1 cellular context compared by ENCODE assay signal in the genomic region with DNA sequence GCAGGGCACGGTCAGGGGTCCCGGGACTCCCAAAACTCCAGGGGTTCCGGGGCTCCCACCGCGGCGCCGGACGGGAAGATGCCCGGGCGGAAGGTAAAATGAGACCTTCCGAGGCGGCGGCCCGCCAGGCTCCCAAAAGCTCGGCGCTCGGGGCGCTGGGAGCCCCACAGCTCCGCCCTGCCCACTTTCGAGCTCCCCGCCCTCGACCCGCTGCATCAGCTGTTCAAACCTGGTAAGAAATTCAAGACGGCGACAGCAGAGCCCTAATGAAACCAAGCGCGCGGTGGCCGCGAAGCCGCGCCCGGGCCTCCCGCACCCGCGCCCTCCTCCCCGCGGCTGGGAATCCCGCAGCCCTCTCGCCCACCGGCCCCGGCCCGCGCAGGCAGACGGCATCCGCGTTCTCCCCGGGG.
TF ChIP-seq lines count a peak whose summit lies in the region.

No MANE protein-coding gene starts in this region.

TF ChIP-seq in HepG2, 621 proteins besides CTCF, POLR2A, EP300 and RAD21 (continued from another document and continues in another):
- TF ChIP-seq, protein P1, sequence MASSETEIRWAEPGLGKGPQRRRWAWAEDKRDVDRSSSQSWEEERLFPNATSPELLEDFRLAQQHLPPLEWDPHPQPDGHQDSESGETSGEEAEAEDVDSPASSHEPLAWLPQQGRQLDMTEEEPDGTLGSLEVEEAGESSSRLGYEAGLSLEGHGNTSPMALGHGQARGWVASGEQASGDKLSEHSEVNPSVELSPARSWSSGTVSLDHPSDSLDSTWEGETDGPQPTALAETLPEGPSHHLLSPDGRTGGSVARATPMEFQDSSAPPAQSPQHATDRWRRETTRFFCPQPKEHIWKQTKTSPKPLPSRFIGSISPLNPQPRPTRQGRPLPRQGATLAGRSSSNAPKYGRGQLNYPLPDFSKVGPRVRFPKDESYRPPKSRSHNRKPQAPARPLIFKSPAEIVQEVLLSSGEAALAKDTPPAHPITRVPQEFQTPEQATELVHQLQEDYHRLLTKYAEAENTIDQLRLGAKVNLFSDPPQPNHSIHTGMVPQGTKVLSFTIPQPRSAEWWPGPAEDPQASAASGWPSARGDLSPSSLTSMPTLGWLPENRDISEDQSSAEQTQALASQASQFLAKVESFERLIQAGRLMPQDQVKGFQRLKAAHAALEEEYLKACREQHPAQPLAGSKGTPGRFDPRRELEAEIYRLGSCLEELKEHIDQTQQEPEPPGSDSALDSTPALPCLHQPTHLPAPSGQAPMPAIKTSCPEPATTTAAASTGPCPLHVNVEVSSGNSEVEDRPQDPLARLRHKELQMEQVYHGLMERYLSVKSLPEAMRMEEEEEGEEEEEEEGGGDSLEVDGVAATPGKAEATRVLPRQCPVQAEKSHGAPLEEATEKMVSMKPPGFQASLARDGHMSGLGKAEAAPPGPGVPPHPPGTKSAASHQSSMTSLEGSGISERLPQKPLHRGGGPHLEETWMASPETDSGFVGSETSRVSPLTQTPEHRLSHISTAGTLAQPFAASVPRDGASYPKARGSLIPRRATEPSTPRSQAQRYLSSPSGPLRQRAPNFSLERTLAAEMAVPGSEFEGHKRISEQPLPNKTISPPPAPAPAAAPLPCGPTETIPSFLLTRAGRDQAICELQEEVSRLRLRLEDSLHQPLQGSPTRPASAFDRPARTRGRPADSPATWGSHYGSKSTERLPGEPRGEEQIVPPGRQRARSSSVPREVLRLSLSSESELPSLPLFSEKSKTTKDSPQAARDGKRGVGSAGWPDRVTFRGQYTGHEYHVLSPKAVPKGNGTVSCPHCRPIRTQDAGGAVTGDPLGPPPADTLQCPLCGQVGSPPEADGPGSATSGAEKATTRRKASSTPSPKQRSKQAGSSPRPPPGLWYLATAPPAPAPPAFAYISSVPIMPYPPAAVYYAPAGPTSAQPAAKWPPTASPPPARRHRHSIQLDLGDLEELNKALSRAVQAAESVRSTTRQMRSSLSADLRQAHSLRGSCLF (CRISPR knock-in tag; IDR thresholded peaks at IDR 0.05; ENCODE audit: borderline replicate concordance), result no peak
- TF ChIP-seq, protein P2, sequence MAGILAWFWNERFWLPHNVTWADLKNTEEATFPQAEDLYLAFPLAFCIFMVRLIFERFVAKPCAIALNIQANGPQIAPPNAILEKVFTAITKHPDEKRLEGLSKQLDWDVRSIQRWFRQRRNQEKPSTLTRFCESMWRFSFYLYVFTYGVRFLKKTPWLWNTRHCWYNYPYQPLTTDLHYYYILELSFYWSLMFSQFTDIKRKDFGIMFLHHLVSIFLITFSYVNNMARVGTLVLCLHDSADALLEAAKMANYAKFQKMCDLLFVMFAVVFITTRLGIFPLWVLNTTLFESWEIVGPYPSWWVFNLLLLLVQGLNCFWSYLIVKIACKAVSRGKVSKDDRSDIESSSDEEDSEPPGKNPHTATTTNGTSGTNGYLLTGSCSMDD (CRISPR knock-in tag; IDR thresholded peaks at IDR 0.05), result no peak
- TF ChIP-seq IRX3 (CRISPR knock-in tag; IDR thresholded peaks at IDR 0.05; ENCODE audit: borderline replicate concordance, low read depth), result 0 out of 2 replicates have a peak, but pooled peaks have one; percentile 72
- 0 out of 2 replicates have a peak, but pooled peaks have one; percentile 15 for TF ChIP-seq SRY (CRISPR knock-in tag; IDR thresholded peaks at IDR 0.05)
- no peak for TF ChIP-seq ATF1 (CRISPR knock-in tag; IDR thresholded peaks at IDR 0.05)
- no peak for TF ChIP-seq ZNF10 (CRISPR knock-in tag; IDR thresholded peaks at IDR 0.05; ENCODE audit: borderline replicate concordance, low read depth)
- peak; percentile 45; the same call in 1 of the 2 replicates for TF ChIP-seq ZC3H13 (CRISPR knock-in tag; IDR thresholded peaks at IDR 0.05)
- TF ChIP-seq, protein P3, sequence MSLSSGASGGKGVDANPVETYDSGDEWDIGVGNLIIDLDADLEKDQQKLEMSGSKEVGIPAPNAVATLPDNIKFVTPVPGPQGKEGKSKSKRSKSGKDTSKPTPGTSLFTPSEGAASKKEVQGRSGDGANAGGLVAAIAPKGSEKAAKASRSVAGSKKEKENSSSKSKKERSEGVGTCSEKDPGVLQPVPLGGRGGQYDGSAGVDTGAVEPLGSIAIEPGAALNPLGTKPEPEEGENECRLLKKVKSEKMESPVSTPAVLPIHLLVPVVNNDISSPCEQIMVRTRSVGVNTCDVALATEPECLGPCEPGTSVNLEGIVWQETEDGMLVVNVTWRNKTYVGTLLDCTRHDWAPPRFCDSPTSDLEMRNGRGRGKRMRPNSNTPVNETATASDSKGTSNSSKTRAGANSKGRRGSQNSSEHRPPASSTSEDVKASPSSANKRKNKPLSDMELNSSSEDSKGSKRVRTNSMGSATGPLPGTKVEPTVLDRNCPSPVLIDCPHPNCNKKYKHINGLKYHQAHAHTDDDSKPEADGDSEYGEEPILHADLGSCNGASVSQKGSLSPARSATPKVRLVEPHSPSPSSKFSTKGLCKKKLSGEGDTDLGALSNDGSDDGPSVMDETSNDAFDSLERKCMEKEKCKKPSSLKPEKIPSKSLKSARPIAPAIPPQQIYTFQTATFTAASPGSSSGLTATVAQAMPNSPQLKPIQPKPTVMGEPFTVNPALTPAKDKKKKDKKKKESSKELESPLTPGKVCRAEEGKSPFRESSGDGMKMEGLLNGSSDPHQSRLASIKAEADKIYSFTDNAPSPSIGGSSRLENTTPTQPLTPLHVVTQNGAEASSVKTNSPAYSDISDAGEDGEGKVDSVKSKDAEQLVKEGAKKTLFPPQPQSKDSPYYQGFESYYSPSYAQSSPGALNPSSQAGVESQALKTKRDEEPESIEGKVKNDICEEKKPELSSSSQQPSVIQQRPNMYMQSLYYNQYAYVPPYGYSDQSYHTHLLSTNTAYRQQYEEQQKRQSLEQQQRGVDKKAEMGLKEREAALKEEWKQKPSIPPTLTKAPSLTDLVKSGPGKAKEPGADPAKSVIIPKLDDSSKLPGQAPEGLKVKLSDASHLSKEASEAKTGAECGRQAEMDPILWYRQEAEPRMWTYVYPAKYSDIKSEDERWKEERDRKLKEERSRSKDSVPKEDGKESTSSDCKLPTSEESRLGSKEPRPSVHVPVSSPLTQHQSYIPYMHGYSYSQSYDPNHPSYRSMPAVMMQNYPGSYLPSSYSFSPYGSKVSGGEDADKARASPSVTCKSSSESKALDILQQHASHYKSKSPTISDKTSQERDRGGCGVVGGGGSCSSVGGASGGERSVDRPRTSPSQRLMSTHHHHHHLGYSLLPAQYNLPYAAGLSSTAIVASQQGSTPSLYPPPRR (CRISPR knock-in tag; IDR thresholded peaks at IDR 0.05; ENCODE audit: borderline replicate concordance), result no peak
- TF ChIP-seq, protein P4, sequence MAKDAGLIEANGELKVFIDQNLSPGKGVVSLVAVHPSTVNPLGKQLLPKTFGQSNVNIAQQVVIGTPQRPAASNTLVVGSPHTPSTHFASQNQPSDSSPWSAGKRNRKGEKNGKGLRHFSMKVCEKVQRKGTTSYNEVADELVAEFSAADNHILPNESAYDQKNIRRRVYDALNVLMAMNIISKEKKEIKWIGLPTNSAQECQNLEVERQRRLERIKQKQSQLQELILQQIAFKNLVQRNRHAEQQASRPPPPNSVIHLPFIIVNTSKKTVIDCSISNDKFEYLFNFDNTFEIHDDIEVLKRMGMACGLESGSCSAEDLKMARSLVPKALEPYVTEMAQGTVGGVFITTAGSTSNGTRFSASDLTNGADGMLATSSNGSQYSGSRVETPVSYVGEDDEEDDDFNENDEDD (CRISPR knock-in tag; IDR thresholded peaks at IDR 0.05; ENCODE audit: borderline replicate concordance), result peak; percentile 6; the same call in 1 of the 2 replicates
- no peak for TF ChIP-seq ZNF567 (CRISPR knock-in tag; IDR thresholded peaks at IDR 0.05; ENCODE audit: borderline replicate concordance)
- TF ChIP-seq SNAI1 (CRISPR knock-in tag; IDR thresholded peaks at IDR 0.05; ENCODE audit: borderline replicate concordance), result 0 out of 2 replicates have a peak, but pooled peaks have one; percentile 46
- TF ChIP-seq POGZ (CRISPR knock-in tag; IDR thresholded peaks at IDR 0.05), result no peak
- peak; percentile 89; the same call in 1 of the 2 replicates for TF ChIP-seq TMF1 (CRISPR knock-in tag; IDR thresholded peaks at IDR 0.05; ENCODE audit: low read depth)
- peak; percentile 44 for TF ChIP-seq SAP130 (CRISPR knock-in tag; IDR thresholded peaks at IDR 0.05; ENCODE audit: low read depth)
- TF ChIP-seq, protein P5, sequence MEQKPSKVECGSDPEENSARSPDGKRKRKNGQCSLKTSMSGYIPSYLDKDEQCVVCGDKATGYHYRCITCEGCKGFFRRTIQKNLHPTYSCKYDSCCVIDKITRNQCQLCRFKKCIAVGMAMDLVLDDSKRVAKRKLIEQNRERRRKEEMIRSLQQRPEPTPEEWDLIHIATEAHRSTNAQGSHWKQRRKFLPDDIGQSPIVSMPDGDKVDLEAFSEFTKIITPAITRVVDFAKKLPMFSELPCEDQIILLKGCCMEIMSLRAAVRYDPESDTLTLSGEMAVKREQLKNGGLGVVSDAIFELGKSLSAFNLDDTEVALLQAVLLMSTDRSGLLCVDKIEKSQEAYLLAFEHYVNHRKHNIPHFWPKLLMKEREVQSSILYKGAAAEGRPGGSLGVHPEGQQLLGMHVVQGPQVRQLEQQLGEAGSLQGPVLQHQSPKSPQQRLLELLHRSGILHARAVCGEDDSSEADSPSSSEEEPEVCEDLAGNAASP (CRISPR knock-in tag; IDR thresholded peaks at IDR 0.05; ENCODE audit: borderline replicate concordance), result no peak
- peak; percentile 39; the same call in 1 of the 2 replicates for TF ChIP-seq ZNF430 (CRISPR knock-in tag; IDR thresholded peaks at IDR 0.05)
- 0 out of 2 replicates have a peak, but pooled peaks have one; percentile 45 for TF ChIP-seq NKX3-1 (CRISPR knock-in tag; IDR thresholded peaks at IDR 0.05)
- peak; percentile 16; the same call in 1 of the 2 replicates for TF ChIP-seq MAF1 (CRISPR knock-in tag; IDR thresholded peaks at IDR 0.05; ENCODE audit: borderline replicate concordance)
- TF ChIP-seq, protein P6, sequence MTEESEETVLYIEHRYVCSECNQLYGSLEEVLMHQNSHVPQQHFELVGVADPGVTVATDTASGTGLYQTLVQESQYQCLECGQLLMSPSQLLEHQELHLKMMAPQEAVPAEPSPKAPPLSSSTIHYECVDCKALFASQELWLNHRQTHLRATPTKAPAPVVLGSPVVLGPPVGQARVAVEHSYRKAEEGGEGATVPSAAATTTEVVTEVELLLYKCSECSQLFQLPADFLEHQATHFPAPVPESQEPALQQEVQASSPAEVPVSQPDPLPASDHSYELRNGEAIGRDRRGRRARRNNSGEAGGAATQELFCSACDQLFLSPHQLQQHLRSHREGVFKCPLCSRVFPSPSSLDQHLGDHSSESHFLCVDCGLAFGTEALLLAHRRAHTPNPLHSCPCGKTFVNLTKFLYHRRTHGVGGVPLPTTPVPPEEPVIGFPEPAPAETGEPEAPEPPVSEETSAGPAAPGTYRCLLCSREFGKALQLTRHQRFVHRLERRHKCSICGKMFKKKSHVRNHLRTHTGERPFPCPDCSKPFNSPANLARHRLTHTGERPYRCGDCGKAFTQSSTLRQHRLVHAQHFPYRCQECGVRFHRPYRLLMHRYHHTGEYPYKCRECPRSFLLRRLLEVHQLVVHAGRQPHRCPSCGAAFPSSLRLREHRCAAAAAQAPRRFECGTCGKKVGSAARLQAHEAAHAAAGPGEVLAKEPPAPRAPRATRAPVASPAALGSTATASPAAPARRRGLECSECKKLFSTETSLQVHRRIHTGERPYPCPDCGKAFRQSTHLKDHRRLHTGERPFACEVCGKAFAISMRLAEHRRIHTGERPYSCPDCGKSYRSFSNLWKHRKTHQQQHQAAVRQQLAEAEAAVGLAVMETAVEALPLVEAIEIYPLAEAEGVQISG (CRISPR knock-in tag; IDR thresholded peaks at IDR 0.05), result peak; percentile 13; the same call in 1 of the 2 replicates
- no peak for TF ChIP-seq ZFP37 (CRISPR knock-in tag; IDR thresholded peaks at IDR 0.05; ENCODE audit: borderline replicate concordance)
- peak; percentile 21; the same call in 1 of the 2 replicates for TF ChIP-seq MEIS2 (CRISPR knock-in tag; IDR thresholded peaks at IDR 0.05)
- TF ChIP-seq, protein P7, sequence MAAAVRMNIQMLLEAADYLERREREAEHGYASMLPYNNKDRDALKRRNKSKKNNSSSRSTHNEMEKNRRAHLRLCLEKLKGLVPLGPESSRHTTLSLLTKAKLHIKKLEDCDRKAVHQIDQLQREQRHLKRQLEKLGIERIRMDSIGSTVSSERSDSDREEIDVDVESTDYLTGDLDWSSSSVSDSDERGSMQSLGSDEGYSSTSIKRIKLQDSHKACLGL (CRISPR knock-in tag; IDR thresholded peaks at IDR 0.05), result peak; percentile 66; the same call in 1 of the 2 replicates
- TF ChIP-seq ZNF724P (CRISPR knock-in tag; IDR thresholded peaks at IDR 0.05; ENCODE audit: borderline replicate concordance), result peak; percentile 73; the same call in 1 of the 2 replicates
- TF ChIP-seq, protein P8, sequence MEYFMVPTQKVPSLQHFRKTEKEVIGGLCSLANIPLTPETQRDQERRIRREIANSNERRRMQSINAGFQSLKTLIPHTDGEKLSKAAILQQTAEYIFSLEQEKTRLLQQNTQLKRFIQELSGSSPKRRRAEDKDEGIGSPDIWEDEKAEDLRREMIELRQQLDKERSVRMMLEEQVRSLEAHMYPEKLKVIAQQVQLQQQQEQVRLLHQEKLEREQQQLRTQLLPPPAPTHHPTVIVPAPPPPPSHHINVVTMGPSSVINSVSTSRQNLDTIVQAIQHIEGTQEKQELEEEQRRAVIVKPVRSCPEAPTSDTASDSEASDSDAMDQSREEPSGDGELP (IDR thresholded peaks at IDR 0.05; ENCODE audit: borderline replicate concordance, low read depth), result peak; percentile 89
- TF ChIP-seq, protein P9, sequence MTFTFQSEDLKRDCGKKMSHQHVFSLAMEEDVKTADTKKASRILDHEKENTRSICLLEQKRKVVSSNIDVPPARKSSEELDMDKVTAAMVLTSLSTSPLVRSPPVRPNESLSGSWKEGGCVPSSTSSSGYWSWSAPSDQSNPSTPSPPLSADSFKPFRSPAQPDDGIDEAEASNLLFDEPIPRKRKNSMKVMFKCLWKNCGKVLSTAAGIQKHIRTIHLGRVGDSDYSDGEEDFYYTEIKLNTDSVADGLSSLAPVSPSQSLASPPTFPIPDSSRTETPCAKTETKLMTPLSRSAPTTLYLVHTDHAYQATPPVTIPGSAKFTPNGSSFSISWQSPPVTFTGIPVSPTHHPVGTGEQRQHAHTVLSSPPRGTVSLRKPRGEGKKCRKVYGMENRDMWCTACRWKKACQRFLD (CRISPR knock-in tag; IDR thresholded peaks at IDR 0.05; ENCODE audit: borderline replicate concordance), result 0 out of 2 replicates have a peak, but pooled peaks have one; percentile 5
- no peak for TF ChIP-seq EED (CRISPR knock-in tag; IDR thresholded peaks at IDR 0.05)
- TF ChIP-seq, protein P10, sequence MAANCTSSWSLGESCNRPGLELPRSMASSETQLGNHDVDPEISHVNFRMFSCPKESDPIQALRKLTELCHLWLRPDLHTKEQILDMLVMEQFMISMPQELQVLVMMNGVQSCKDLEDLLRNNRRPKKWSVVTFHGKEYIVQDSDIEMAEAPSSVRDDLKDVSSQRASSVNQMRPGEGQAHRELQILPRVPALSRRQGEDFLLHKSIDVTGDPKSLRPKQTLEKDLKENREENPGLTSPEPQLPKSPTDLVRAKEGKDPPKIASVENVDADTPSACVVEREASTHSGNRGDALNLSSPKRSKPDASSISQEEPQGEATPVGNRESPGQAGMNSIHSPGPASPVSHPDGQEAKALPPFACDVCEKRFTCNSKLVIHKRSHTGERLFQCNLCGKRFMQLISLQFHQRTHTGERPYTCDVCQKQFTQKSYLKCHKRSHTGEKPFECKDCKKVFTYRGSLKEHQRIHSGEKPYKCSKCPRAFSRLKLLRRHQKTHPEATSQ (CRISPR knock-in tag; IDR thresholded peaks at IDR 0.05; ENCODE audit: borderline replicate concordance), result 0 out of 2 replicates have a peak, but pooled peaks have one; percentile 26
